24 cellular contexts compared by ENCODE assay signal in genomic region chr2:64374686-64375085, GRCh38.
DNase-seq lines count a peak whose midpoint lies in the region; ATAC-seq, FAIRE-seq and TF ChIP-seq lines count a peak whose summit lies in the region.
"Had no signal": no experiment of that assay in that cellular context is flagged by ENCODE, and none has a peak within 500 bp of the region (broad histone marks: within the 10 kb centered on the region; RNA-seq: fewer than 3 reads in every experiment).

No MANE protein-coding gene starts in this region.

- no peak overlapping the region for H3K27ac ChIP-seq in right atrium auricular region
- no peak overlapping the region for H3K27ac ChIP-seq in right lobe of liver
- H3K27ac ChIP-seq: BLaER1 treated with 17β-estradiol and CSF1 and Interleukin-3, amounts not matched to agents 10 nM and 100 nM; epithelial cell of prostate; prostate gland; suprapubic skin had no signal

- no peaks in the 10 kb centered on the region for H3K9me3 ChIP-seq in right atrium auricular region
- no peaks in the 10 kb centered on the region for H3K9me3 ChIP-seq in right lobe of liver
- H3K9me3 ChIP-seq: prostate gland, suprapubic skin had no signal

- TF ChIP-seq CTCF in right atrium auricular region (IDR thresholded peaks at IDR 0.05) (no peak), fibroblast of mammary gland (conservative IDR thresholded peaks at IDR 0.05; ENCODE audit: control insufficient read depth, insufficient read depth, low read depth, low read length) (no peak), right lobe of liver (IDR thresholded peaks at IDR 0.05) (no peak)

- no peaks in the 10 kb centered on the region for H3K27me3 ChIP-seq in right atrium auricular region
- no peaks in the 10 kb centered on the region for H3K27me3 ChIP-seq in right lobe of liver
- H3K27me3 ChIP-seq: BLaER1 treated with 17β-estradiol and CSF1 and Interleukin-3, amounts not matched to agents 10 nM and 100 nM; suprapubic skin had no signal

- no peak for TF ChIP-seq POLR2A in right lobe of liver (IDR thresholded peaks at IDR 0.05)

- FAIRE-seq in urothelium cell line (lab: Jason Lieb, UNC) = no peak
- FAIRE-seq: A204.1 had no signal

- peak; percentile 61 for ATAC-seq in Right ventricle myocardium superior (ENCODE audit: poor library complexity)
- ATAC-seq in right lobe of liver = peak; percentile 70 to 84 (median 78)
- ATAC-seq in HG03442 (IDR thresholded peaks at IDR 0.05; ENCODE audit: unreplicated experiment) = no peak
- no peak for ATAC-seq in SK-N-SH treated with all-trans-retinoic acid at 6 μM for 48 hours

- no peak overlapping the region for H3K4me3 ChIP-seq in right atrium auricular region
- no peak overlapping the region for H3K4me3 ChIP-seq in fibroblast of mammary gland (ENCODE audit: control insufficient read depth, low read depth, low read length)
- H3K4me3 ChIP-seq in right lobe of liver = no peak overlapping the region
- H3K4me3 ChIP-seq: BLaER1 treated with 17β-estradiol and CSF1 and Interleukin-3, amounts not matched to agents 10 nM and 100 nM; prostate gland; suprapubic skin had no signal

- DNase-seq in Right ventricle myocardium superior = peak; percentile 47
- no peak for DNase-seq in right atrium auricular region (ENCODE audit: low spot score)
- DNase-seq in fibroblast of mammary gland (ENCODE audit: low read depth) = peak; percentile 2
- peak; percentile 54 to 76 (median 65) for DNase-seq in right lobe of liver
- DNase-seq in urothelium cell line (ENCODE audit: low spot score) = peak; percentile 69
- DNase-seq in DMS 273 treated with DMSO at 0.1 percent for 48 hours (lab: John Stamatoyannopoulos, UW) = no peak
- DNase-seq: activated CD4-positive, alpha-beta T cell treated with anti-CD3 and anti-CD28 coated beads for 4 hours; activated CD8-positive, alpha-beta memory T cell treated with anti-CD3 and anti-CD28 coated beads, Interleukin-2, amount 50 U/mL, for 4 hours; activated effector memory CD4-positive, alpha-beta T cell treated with Interleukin-2 at 50 U/mL for 16 hours; foreskin melanocyte; HFFc6; NCI-H146; NCI-H2171 treated with DMSO at 0.1 percent for 48 hours; NCI-H69; SIG-M5; stimulated activated CD8-positive, alpha-beta memory T cell treated with anti-CD3 and anti-CD28 coated beads, Interleukin-4, amount 100 ng/mL, for 48 hours; T-helper 1 cell had no signal

- intact Hi-C loops in Right ventricle myocardium superior (cut with DNase I) (no loop called here), right lobe of liver (cut with DNase I) (no loop called here)

- WGBS in right lobe of liver (ENCODE audit: insufficient coverage, low coverage, low lambda C conversion rate, missing lambda C conversion rate) = 23% methylated on average over 2 of the region's 4 CpGs

- H3K4me1 ChIP-seq in right atrium auricular region (peaks cover 0 to 7% of the 10 kb centered on the region in 2 donors), right lobe of liver (peaks cover 0 to 8% (median 0%) of the 10 kb centered on the region in 4 donors)
- H3K4me1 ChIP-seq: BLaER1 treated with 17β-estradiol and CSF1 and Interleukin-3, amounts not matched to agents 10 nM and 100 nM; prostate gland had no signal

- H3K36me3 ChIP-seq in right atrium auricular region (no peaks in the 10 kb centered on the region), right lobe of liver (no peaks in the 10 kb centered on the region)
- H3K36me3 ChIP-seq: BLaER1 treated with 17β-estradiol and CSF1 and Interleukin-3, amounts not matched to agents 10 nM and 100 nM; prostate gland; suprapubic skin had no signal

TF ChIP-seq in SK-N-SH treated with all-trans-retinoic acid at 6 μM for 48 hours, 23 proteins besides CTCF, POLR2A, EP300 and RAD21:
- TF ChIP-seq TCF4 (CRISPR knock-in tag; IDR thresholded peaks at IDR 0.05; ENCODE audit: borderline replicate concordance) (no peak), ZNF565 (CRISPR knock-in tag; conservative IDR thresholded peaks at IDR 0.05; ENCODE audit: low read depth) (no peak), TOX (CRISPR knock-in tag; IDR thresholded peaks at IDR 0.05; ENCODE audit: borderline replicate concordance) (no peak), ZFP3 (CRISPR knock-in tag; IDR thresholded peaks at IDR 0.05) (no peak), RARB (CRISPR knock-in tag; IDR thresholded peaks at IDR 0.05) (no peak), PPARA (CRISPR knock-in tag; IDR thresholded peaks at IDR 0.05; ENCODE audit: borderline replicate concordance) (no peak), CSDC2 (CRISPR knock-in tag; IDR thresholded peaks at IDR 0.05) (no peak), BACH2 (CRISPR knock-in tag; IDR thresholded peaks at IDR 0.05; ENCODE audit: borderline replicate concordance) (no peak), OSR1 (CRISPR knock-in tag; IDR thresholded peaks at IDR 0.05) (no peak)
- TF ChIP-seq, protein P1, sequence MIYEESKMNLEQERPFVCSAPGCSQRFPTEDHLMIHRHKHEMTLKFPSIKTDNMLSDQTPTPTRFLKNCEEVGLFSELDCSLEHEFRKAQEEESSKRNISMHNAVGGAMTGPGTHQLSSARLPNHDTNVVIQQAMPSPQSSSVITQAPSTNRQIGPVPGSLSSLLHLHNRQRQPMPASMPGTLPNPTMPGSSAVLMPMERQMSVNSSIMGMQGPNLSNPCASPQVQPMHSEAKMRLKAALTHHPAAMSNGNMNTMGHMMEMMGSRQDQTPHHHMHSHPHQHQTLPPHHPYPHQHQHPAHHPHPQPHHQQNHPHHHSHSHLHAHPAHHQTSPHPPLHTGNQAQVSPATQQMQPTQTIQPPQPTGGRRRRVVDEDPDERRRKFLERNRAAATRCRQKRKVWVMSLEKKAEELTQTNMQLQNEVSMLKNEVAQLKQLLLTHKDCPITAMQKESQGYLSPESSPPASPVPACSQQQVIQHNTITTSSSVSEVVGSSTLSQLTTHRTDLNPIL (CRISPR knock-in tag; IDR thresholded peaks at IDR 0.05; ENCODE audit: low read depth) = no peak
- TF ChIP-seq, protein P2, sequence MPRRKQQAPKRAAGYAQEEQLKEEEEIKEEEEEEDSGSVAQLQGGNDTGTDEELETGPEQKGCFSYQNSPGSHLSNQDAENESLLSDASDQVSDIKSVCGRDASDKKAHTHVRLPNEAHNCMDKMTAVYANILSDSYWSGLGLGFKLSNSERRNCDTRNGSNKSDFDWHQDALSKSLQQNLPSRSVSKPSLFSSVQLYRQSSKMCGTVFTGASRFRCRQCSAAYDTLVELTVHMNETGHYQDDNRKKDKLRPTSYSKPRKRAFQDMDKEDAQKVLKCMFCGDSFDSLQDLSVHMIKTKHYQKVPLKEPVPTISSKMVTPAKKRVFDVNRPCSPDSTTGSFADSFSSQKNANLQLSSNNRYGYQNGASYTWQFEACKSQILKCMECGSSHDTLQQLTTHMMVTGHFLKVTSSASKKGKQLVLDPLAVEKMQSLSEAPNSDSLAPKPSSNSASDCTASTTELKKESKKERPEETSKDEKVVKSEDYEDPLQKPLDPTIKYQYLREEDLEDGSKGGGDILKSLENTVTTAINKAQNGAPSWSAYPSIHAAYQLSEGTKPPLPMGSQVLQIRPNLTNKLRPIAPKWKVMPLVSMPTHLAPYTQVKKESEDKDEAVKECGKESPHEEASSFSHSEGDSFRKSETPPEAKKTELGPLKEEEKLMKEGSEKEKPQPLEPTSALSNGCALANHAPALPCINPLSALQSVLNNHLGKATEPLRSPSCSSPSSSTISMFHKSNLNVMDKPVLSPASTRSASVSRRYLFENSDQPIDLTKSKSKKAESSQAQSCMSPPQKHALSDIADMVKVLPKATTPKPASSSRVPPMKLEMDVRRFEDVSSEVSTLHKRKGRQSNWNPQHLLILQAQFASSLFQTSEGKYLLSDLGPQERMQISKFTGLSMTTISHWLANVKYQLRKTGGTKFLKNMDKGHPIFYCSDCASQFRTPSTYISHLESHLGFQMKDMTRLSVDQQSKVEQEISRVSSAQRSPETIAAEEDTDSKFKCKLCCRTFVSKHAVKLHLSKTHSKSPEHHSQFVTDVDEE (CRISPR knock-in tag; IDR thresholded peaks at IDR 0.05) = no peak

Comparison
In these comparisons a context has a peak if more than half of its experiments do, and no peak if none do; other contexts are left out.
1. DNase-seq: peak in Right ventricle myocardium superior (single experiment), fibroblast of mammary gland (single experiment), right lobe of liver (3 of 3) and urothelium cell line (single experiment); none in right atrium auricular region (single experiment) and DMS 273 treated with DMSO at 0.1 percent for 48 hours (single experiment).
2. ATAC-seq: peak in Right ventricle myocardium superior (single experiment) and right lobe of liver (4 of 4); none in HG03442 (single experiment) and SK-N-SH treated with all-trans-retinoic acid at 6 μM for 48 hours (single experiment).